8 cellular contexts compared by ENCODE assay signal in the genomic region with DNA sequence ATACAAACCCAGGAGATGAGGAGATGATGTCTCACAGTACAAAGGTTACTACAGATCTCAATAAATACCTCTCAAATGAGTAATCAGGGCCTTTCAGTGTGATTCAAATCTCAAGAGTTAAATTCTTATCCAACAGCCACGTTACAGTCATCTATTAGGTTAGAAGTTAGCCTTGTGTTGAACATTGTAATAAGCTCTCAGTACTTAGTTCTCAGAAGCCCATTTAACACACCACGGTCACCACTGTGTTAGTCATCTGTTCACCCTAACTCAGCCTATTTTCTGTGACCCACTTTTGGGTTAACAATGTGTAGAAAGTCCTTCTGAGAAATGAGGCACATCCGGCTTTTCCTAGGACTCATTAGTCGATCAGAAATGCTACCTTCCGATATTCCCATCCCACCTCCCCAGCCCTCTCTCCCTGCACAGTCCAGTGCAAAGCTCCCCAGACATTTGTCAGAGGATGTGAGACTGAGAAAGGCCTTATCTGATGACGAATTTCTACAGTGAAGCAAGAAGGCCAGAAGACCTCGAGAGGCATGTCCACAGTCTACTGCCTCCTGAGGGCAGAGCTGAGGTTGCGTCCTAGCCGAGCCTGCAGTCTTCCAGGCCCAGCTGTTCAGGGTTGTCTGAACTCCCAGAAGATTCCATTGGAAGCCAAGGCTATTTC.
DNase-seq lines count a peak whose midpoint lies in the region; ATAC-seq, FAIRE-seq and TF ChIP-seq lines count a peak whose summit lies in the region.

No MANE protein-coding gene starts in this region.

- peaks cover 46% of the 10 kb centered on the region for H3K4me1 ChIP-seq in OCI-LY7 (ENCODE audit: insufficient read depth, low read length, poor library complexity, severe bottlenecking)
- no peaks in the 10 kb centered on the region for H3K4me1 ChIP-seq in endothelial cell of umbilical vein (ENCODE audit: control insufficient read depth, extremely low read depth, insufficient read depth, low read length)
- H3K4me1 ChIP-seq in gastrocnemius medialis: no peaks in the 10 kb centered on the region

- POLR2A ChIA-PET in OCI-LY7 (lab: Charles Lee): interaction anchor here (1.0 to 1.6 kb wide), 4 partner anchors 18 to 73 kb away, joined by 3 to 4 read pairs (median 3); no protein-coding TSS in a partner anchor
- POLR2A ChIA-PET in endothelial cell of umbilical vein (lab: Charles Lee): no interaction called here

- no peak overlapping the region for H3K4me3 ChIP-seq in OCI-LY7 (ENCODE audit: low read depth, low read length, poor library complexity, severe bottlenecking)
- H3K4me3 ChIP-seq in endothelial cell of umbilical vein (replicated peaks in 1 of 3; ENCODE audit: insufficient read depth in 1 of 3, low read depth in 1 of 3, low read length in 3 of 3): no peak overlapping the region
- no peak overlapping the region for H3K4me3 ChIP-seq in gastrocnemius medialis

- TF ChIP-seq CTCF in GM13976 (IDR thresholded peaks at IDR 0.05; ENCODE audit: borderline replicate concordance, control extremely low read depth, extremely low read depth, insufficient read depth, missing control alignments): no peak
- TF ChIP-seq CTCF in OCI-LY7 (conservative IDR thresholded peaks at IDR 0.05; ENCODE audit: low read length): peak; percentile 67
- peak; percentile 9 to 26 for TF ChIP-seq CTCF in endothelial cell of umbilical vein (IDR thresholded peaks at IDR 0.05; ENCODE audit: extremely low read depth in 1 of 2, insufficient read depth in 1 of 2, low read depth in 1 of 2, low read length in 2 of 2)
- peak in 1 of 5 experiments; percentile 16 for TF ChIP-seq CTCF in gastrocnemius medialis (IDR thresholded peaks at IDR 0.05 in 4 of 5, conservative IDR thresholded peaks at IDR 0.05 in 1 of 5)

- 0 out of 2 replicates have a peak, but pooled peaks cover 9% of the 10 kb centered on the region for H3K9me3 ChIP-seq in OCI-LY7 (ENCODE audit: low read length)
- H3K9me3 ChIP-seq in endothelial cell of umbilical vein (replicated peaks; ENCODE audit: control insufficient read depth, insufficient read depth, low read length): no peaks in the 10 kb centered on the region
- H3K9me3 ChIP-seq in gastrocnemius medialis: no peaks in the 10 kb centered on the region

- BruUV-seq in OCI-LY7 (replicated peaks; lab: Mats Ljungman, UMichigan) (no TSS peak), endothelial cell of umbilical vein (replicated peaks; lab: Mats Ljungman, UMichigan) (no TSS peak)

- H3K27me3 ChIP-seq in endothelial cell of umbilical vein (ENCODE audit: control insufficient read depth in 2 of 2, insufficient read depth in 2 of 2, low read length in 2 of 2) (no peaks in the 10 kb centered on the region), gastrocnemius medialis (no peaks in the 10 kb centered on the region)

- CTCF ChIA-PET in OCI-LY7 (lab: Charles Lee; ENCODE audit: unreplicated experiment): interaction anchor here (0.8 kb wide), 1 partner anchor 19 kb away, joined by 4 read pairs; no protein-coding TSS in a partner anchor
- CTCF ChIA-PET in endothelial cell of umbilical vein (lab: Charles Lee): interaction anchor here (0.8 to 1.9 kb wide), 7 partner anchors 9 to 64 kb away, joined by 3 to 7 read pairs (median 3); no protein-coding TSS in a partner anchor

- intact Hi-C loops in OCI-LY7 (cut with micrococcal nuclease; ENCODE audit: unreplicated experiment): no loop called here
- intact Hi-C loops in endothelial cell of umbilical vein (cut with micrococcal nuclease): no loop called here
- intact Hi-C loops in gastrocnemius medialis (cut with DNase I; ENCODE audit: low total_unique reads): no loop called here

- DNase-seq in 8988T (peak; percentile 71), GM13976 (ENCODE audit: low spot score) (peak; percentile 58), OCI-LY7 (ENCODE audit: low spot score) (peak; percentile 42), endothelial cell of umbilical vein (ENCODE audit: low read depth, low spot score) (peak; percentile 17), gastrocnemius medialis (peak in 1 of 2 donors; percentile 57), NCI-H510A (lab: John Stamatoyannopoulos, UW) (no peak), DMS114 treated with DMSO at 0.1 percent for 48 hours (lab: John Stamatoyannopoulos, UW; ENCODE audit: unreplicated experiment) (no peak)

- H3K4me2 ChIP-seq in OCI-LY7 (ENCODE audit: low read length): no peak overlapping the region
- H3K4me2 ChIP-seq in endothelial cell of umbilical vein (ENCODE audit: insufficient read depth, low read length): no peak overlapping the region

- H3K79me2 ChIP-seq in OCI-LY7 (ENCODE audit: insufficient read depth, low read depth, low read length): no peaks in the 10 kb centered on the region
- no peaks in the 10 kb centered on the region for H3K79me2 ChIP-seq in endothelial cell of umbilical vein (ENCODE audit: control insufficient read depth, insufficient read depth, low read length)

- in situ Hi-C loops in GM13976 (cut with MboI; ENCODE audit: low sequenced_read_pairs, unreplicated experiment) (no loop called here), gastrocnemius medialis (cut with MboI; ENCODE audit: low sequenced_read_pairs in 4 of 4) (no loop called here)

- H3K27ac ChIP-seq in OCI-LY7 (ENCODE audit: low read depth, low read length, poor library complexity, severe bottlenecking): no peak overlapping the region
- no peak overlapping the region for H3K27ac ChIP-seq in endothelial cell of umbilical vein (ENCODE audit: insufficient read depth, low read depth, low read length)
- H3K27ac ChIP-seq in gastrocnemius medialis: peak overlapping the region in 2 of 4 donors; percentile 34 to 39

- FAIRE-seq in endothelial cell of umbilical vein (lab: Jason Lieb, UNC): no peak

- no peak for TF ChIP-seq POLR2A in endothelial cell of umbilical vein (IDR thresholded peaks at IDR 0.05; ENCODE audit: low read depth, low read length)
- TF ChIP-seq POLR2A in gastrocnemius medialis (IDR thresholded peaks at IDR 0.05): no peak

- H3K9me2 ChIP-seq in OCI-LY7 (ENCODE audit: insufficient read depth, low read length): no peaks in the 10 kb centered on the region

- no peak overlapping the region for H3K9ac ChIP-seq in endothelial cell of umbilical vein (replicated peaks; ENCODE audit: extremely low read depth, insufficient read depth, low read length)

- H3K36me3 ChIP-seq in OCI-LY7 (ENCODE audit: insufficient read depth, low read length) (peaks cover 42% of the 10 kb centered on the region), endothelial cell of umbilical vein (ENCODE audit: control insufficient read depth in 2 of 2, extremely low read depth in 1 of 2, insufficient read depth in 2 of 2, low read length in 2 of 2) (no peaks in the 10 kb centered on the region), gastrocnemius medialis (peaks cover 0 to 13% of the 10 kb centered on the region in 2 donors)

- H4K20me1 ChIP-seq in OCI-LY7 (ENCODE audit: insufficient read depth, low read length) (no peaks in the 10 kb centered on the region), endothelial cell of umbilical vein (replicated peaks; ENCODE audit: control insufficient read depth, extremely low read depth, insufficient read depth, low read length) (no peaks in the 10 kb centered on the region)

- peak; percentile 61 for ATAC-seq in HG02642 (IDR thresholded peaks at IDR 0.05; ENCODE audit: poor library complexity, unreplicated experiment)
- peak; percentile 45 to 71 for ATAC-seq in gastrocnemius medialis

- no peak overlapping the region for H2AFZ ChIP-seq in OCI-LY7 (ENCODE audit: low read length)
- no peak overlapping the region for H2AFZ ChIP-seq in endothelial cell of umbilical vein (ENCODE audit: low read depth, low read length)

- dilution Hi-C loops in endothelial cell of umbilical vein (cut with MboI; ENCODE audit: extremely low pct_ligation_motif_present, low sequenced_read_pairs): no loop called here

- no peaks in the 10 kb centered on the region for H3K9me1 ChIP-seq in endothelial cell of umbilical vein (replicated peaks; ENCODE audit: control insufficient read depth, extremely low read depth, insufficient read depth, low read length)

TF ChIP-seq in endothelial cell of umbilical vein, 7 proteins besides CTCF, POLR2A, EP300 and RAD21:
- peak; percentile 71 for TF ChIP-seq FOS (IDR thresholded peaks at IDR 0.05; ENCODE audit: borderline replicate concordance, insufficient read depth, low read length)
- TF ChIP-seq, protein P1, sequence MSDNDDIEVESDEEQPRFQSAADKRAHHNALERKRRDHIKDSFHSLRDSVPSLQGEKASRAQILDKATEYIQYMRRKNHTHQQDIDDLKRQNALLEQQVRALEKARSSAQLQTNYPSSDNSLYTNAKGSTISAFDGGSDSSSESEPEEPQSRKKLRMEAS (IDR thresholded peaks at IDR 0.05; ENCODE audit: insufficient read depth, insufficient read length): no peak

Comparison
In these comparisons a context has a peak if more than half of its experiments do, and no peak if none do; other contexts are left out.
1. DNase-seq: peak in 8988T (single experiment), GM13976 (single experiment), OCI-LY7 (single experiment) and endothelial cell of umbilical vein (single experiment); none in NCI-H510A (single experiment) and DMS114 treated with DMSO at 0.1 percent for 48 hours (single experiment).